ENCODE assay signal across 24 cellular contexts in genomic region chr9:108184009-108184408, GRCh38.
"Had no signal": no experiment of that assay in that cellular context is flagged by ENCODE, and none has a peak within 500 bp of the region (broad histone marks: within the 10 kb centered on the region; RNA-seq: fewer than 3 reads in every experiment).

No MANE protein-coding gene starts in this region.

- H3K27me3 ChIP-seq: ovary, right atrium auricular region, right lobe of liver, stomach, testis, thyroid gland, transverse colon, upper lobe of left lung, vagina had no signal

- FAIRE-seq: islet of Langerhans had no signal

- H3K27ac ChIP-seq: left ventricle myocardium inferior, ovary, right atrium auricular region, right lobe of liver, stomach, testis, thyroid gland, transverse colon, upper lobe of left lung, vagina had no signal

- H3K36me3 ChIP-seq: left ventricle myocardium inferior, ovary, right atrium auricular region, right lobe of liver, stomach, thyroid gland, transverse colon, upper lobe of left lung, vagina had no signal

- H3K4me1 ChIP-seq: right atrium auricular region, right lobe of liver, testis, thyroid gland, upper lobe of left lung had no signal

- H3K4me3 ChIP-seq: left ventricle myocardium inferior, lung, mucosa of descending colon, ovary, right atrium auricular region, right lobe of liver, stomach, testis, thyroid gland, transverse colon, upper lobe of left lung, vagina had no signal

- H3K9me3 ChIP-seq: left ventricle myocardium inferior, mucosa of descending colon, ovary, right atrium auricular region, right lobe of liver, stomach, testis, thyroid gland, transverse colon, upper lobe of left lung, vagina had no signal

- DNase-seq: hypothalamus; immature natural killer cell; left ventricle myocardium inferior; midbrain; mucosa of descending colon; naive thymus-derived CD4-positive, alpha-beta T cell; ovary; right lobe of liver; stimulated activated CD4-positive, alpha-beta T cell treated with anti-CD3 and anti-CD28 coated beads, Interleukin-12 subunit alpha, Interleukin-12 subunit beta, amount 100 ng/mL, for 4 hours; stimulated activated CD4-positive, alpha-beta T cell treated with anti-CD3 and anti-CD28 coated beads, Interleukin-15, amount 100 ng/mL, for 24 hours; stimulated activated CD4-positive, alpha-beta T cell treated with anti-CD3 and anti-CD28 coated beads, Interleukin-2, amount 100 ng/mL, for 24 hours; stimulated activated CD4-positive, alpha-beta T cell treated with anti-CD3 and anti-CD28 coated beads, Interleukin-4, amount 100 ng/mL, for 1 hour; stimulated activated naive B cell treated with anti-CD40 and anti-IgM and Interleukin-4, amounts not matched to agents 10 μg/mL and 1 μg/mL and 100 μg/mL, for 72 hours; stimulated activated naive CD8-positive, alpha-beta T cell treated with anti-CD3 and anti-CD28 coated beads, Interleukin-15, Interleukin-2, amounts not matched to agents 100 U/mL and 50 U/mL, for 24 hours; stomach; testis; thyroid gland; transverse colon; upper lobe of left lung had no signal

- ATAC-seq: naive thymus-derived CD4-positive, alpha-beta T cell; natural killer cell treated with Interleukin-12 subunit alpha and Interleukin-12 subunit beta and Interleukin-15 and Interleukin-18, amount 100 ng/mL, for 72 hours; right lobe of liver; stimulated activated naive B cell treated with anti-CD40 and anti-IgM and Interleukin-4, amounts not matched to agents 10 μg/mL and 1 μg/mL and 100 μg/mL, for 72 hours; stimulated activated naive CD8-positive, alpha-beta T cell treated with anti-CD3 and anti-CD28 coated beads, Interleukin-15, Interleukin-2, amounts not matched to agents 100 U/mL and 50 U/mL, for 24 hours had no signal
